7 cellular contexts compared by ENCODE assay signal in genomic region chr19:18408053-18408476, GRCh38. TPM values are rescaled to one million over a fixed set of nuclear protein-coding genes. Genes with fewer than 3 reads are reported as not detected.
A peak's percentile ranks its signal among the peaks of the same experiment; 100 is the strongest.
DNase-seq lines count a peak whose midpoint lies in the region; ATAC-seq and TF ChIP-seq lines count a peak whose summit lies in the region.

No MANE protein-coding gene starts in this region.

- no peak overlapping the region for H3K27ac Mint-ChIP-seq in activated T-helper 2 cell treated with anti-CD3 and anti-CD28 coated beads, Interferon-gamma antibody, Interleukin-2, Interleukin-4, amounts not matched to agents 10 μg/mL and 5 μg/mL and 100 μg/mL, durations not matched to agents 14 hours and 24 hours and 36 hours

- H3K9me3 ChIP-seq in prostate gland, result no peaks in the 10 kb centered on the region

- no peak overlapping the region for H3K4me3 Mint-ChIP-seq in activated T-helper 2 cell treated with anti-CD3 and anti-CD28 coated beads, Interferon-gamma antibody, Interleukin-2, Interleukin-4, amounts not matched to agents 10 μg/mL and 5 μg/mL and 100 μg/mL, durations not matched to agents 14 hours and 24 hours and 36 hours (ENCODE audit: low read depth)

- 35% methylated on average over 10 of the region's 10 CpGs for WGBS in prostate gland

- ATAC-seq in GM21423 (IDR thresholded peaks at IDR 0.05; ENCODE audit: unreplicated experiment), result peak; percentile 85

- no peaks in the 10 kb centered on the region for H3K4me1 Mint-ChIP-seq in activated T-helper 2 cell treated with anti-CD3 and anti-CD28 coated beads, Interferon-gamma antibody, Interleukin-2, Interleukin-4, amounts not matched to agents 10 μg/mL and 5 μg/mL and 100 μg/mL, durations not matched to agents 14 hours and 24 hours and 36 hours (ENCODE audit: low read depth)

- no peaks in the 10 kb centered on the region for H3K36me3 Mint-ChIP-seq in activated T-helper 2 cell treated with anti-CD3 and anti-CD28 coated beads, Interferon-gamma antibody, Interleukin-2, Interleukin-4, amounts not matched to agents 10 μg/mL and 5 μg/mL and 100 μg/mL, durations not matched to agents 14 hours and 24 hours and 36 hours (ENCODE audit: low read depth)

- TF ChIP-seq CTCF in dorsolateral prefrontal cortex (IDR thresholded peaks at IDR 0.05 in 54 of 56, conservative IDR thresholded peaks at IDR 0.05 in 2 of 56; ENCODE audit: low read depth in 1 of 56, partially characterized antibody in 56 of 56), result peak in 34 of 56 donors; percentile 10 to 42 (median 23)
- TF ChIP-seq CTCF in prostate gland (IDR thresholded peaks at IDR 0.05), result peak in 3 of 4 experiments; percentile 20 to 55 (median 39)

- no peak for TF ChIP-seq POLR2A in prostate gland (IDR thresholded peaks at IDR 0.05)

- no peaks in the 10 kb centered on the region for H3K36me3 ChIP-seq in prostate gland

- no peaks in the 10 kb centered on the region for H3K4me1 ChIP-seq in prostate gland (replicated peaks)

- H3K27me3 Mint-ChIP-seq in activated T-helper 2 cell treated with anti-CD3 and anti-CD28 coated beads, Interferon-gamma antibody, Interleukin-2, Interleukin-4, amounts not matched to agents 10 μg/mL and 5 μg/mL and 100 μg/mL, durations not matched to agents 14 hours and 24 hours and 36 hours (ENCODE audit: low read depth), result peaks cover 6% of the 10 kb centered on the region

- DNase-seq in GF-D8 (lab: John Stamatoyannopoulos, UW) (peak; percentile 35), NCI-H1694 (lab: John Stamatoyannopoulos, UW) (peak; percentile 38), dorsolateral prefrontal cortex (no peak), prostate gland (ENCODE audit: low spot score) (no peak), AG20443 (ENCODE audit: low spot score) (no peak)
- no peak for DNase-seq in activated T-helper 2 cell treated with anti-CD3 and anti-CD28 coated beads, Interferon-gamma antibody, Interleukin-2, Interleukin-4, amounts not matched to agents 10 μg/mL and 5 μg/mL and 100 μg/mL, durations not matched to agents 14 hours and 24 hours and 36 hours (ENCODE audit: low spot score)

- intact Hi-C loops in dorsolateral prefrontal cortex (cut with DNase I) (no loop called here), prostate gland (cut with DNase I) (no loop called here)
- intact Hi-C loops in activated T-helper 2 cell treated with anti-CD3 and anti-CD28 coated beads, Interferon-gamma antibody, Interleukin-2, Interleukin-4, amounts not matched to agents 10 μg/mL and 5 μg/mL and 100 μg/mL, durations not matched to agents 14 hours and 24 hours and 36 hours (cut with micrococcal nuclease), result no loop called here

- no peaks in the 10 kb centered on the region for H3K27me3 ChIP-seq in dorsolateral prefrontal cortex
- H3K27me3 ChIP-seq in prostate gland (replicated peaks; ENCODE audit: insufficient read depth), result no peaks in the 10 kb centered on the region

- no peaks in the 10 kb centered on the region for H3K9me3 Mint-ChIP-seq in activated T-helper 2 cell treated with anti-CD3 and anti-CD28 coated beads, Interferon-gamma antibody, Interleukin-2, Interleukin-4, amounts not matched to agents 10 μg/mL and 5 μg/mL and 100 μg/mL, durations not matched to agents 14 hours and 24 hours and 36 hours

- H3K4me3 ChIP-seq in dorsolateral prefrontal cortex (no peak overlapping the region), prostate gland (no peak overlapping the region)

- H3K27ac ChIP-seq in dorsolateral prefrontal cortex (no peak overlapping the region), prostate gland (no peak overlapping the region)

RNA-seq across cellular contexts. Expression of gene LRRC25, which starts 10.6 kb away (rescaled TPM):
- 10 to 100 TPM in 1 of 120 experiments, 1 to 10 TPM in 99, under 1 TPM in 19, not detected in 1; 0.44 to 11.8 (median 1.8) TPM for total RNA-seq in dorsolateral prefrontal cortex
- 1 to 10 TPM; 1.6 to 5.5 TPM for total RNA-seq in prostate gland
- not detected in 2 replicates for total RNA-seq in activated T-helper 2 cell treated with anti-CD3 and anti-CD28 coated beads, Interferon-gamma antibody, Interleukin-2, Interleukin-4, amounts not matched to agents 10 μg/mL and 5 μg/mL and 100 μg/mL, durations not matched to agents 14 hours and 24 hours and 36 hours

RNA-seq across cellular contexts. Expression of gene SSBP4, which starts 11.1 kb away (rescaled TPM):
- total RNA-seq in dorsolateral prefrontal cortex (100 to 1,000 TPM in 39 of 120 experiments, 10 to 100 TPM in 81; 42.5 to 168 (median 93.8) TPM), prostate gland (100 to 1,000 TPM in 1 of 2 donors, 10 to 100 TPM in 1; 71.5 to 120 TPM)
- total RNA-seq in activated T-helper 2 cell treated with anti-CD3 and anti-CD28 coated beads, Interferon-gamma antibody, Interleukin-2, Interleukin-4, amounts not matched to agents 10 μg/mL and 5 μg/mL and 100 μg/mL, durations not matched to agents 14 hours and 24 hours and 36 hours, result 133 and 146 TPM in 2 replicates

RNA-seq across cellular contexts. Expression of gene GDF15, which starts 22.1 kb away (rescaled TPM):
- 1 to 10 TPM in 56 of 120 experiments, under 1 TPM in 35, not detected in 29; 0.43 to 7.1 (median 1.2) TPM for total RNA-seq in dorsolateral prefrontal cortex
- 100 to 1,000 TPM in 1 of 2 donors, 10 to 100 TPM in 1; 49.6 to 136 TPM for total RNA-seq in prostate gland
- not detected in 2 replicates for total RNA-seq in activated T-helper 2 cell treated with anti-CD3 and anti-CD28 coated beads, Interferon-gamma antibody, Interleukin-2, Interleukin-4, amounts not matched to agents 10 μg/mL and 5 μg/mL and 100 μg/mL, durations not matched to agents 14 hours and 24 hours and 36 hours

RNA-seq across cellular contexts. Expression of gene ISYNA1, which starts 29.9 kb away (rescaled TPM):
- total RNA-seq in dorsolateral prefrontal cortex (100 to 1,000 TPM in 1 of 120 experiments, 10 to 100 TPM in 118, 1 to 10 TPM in 1; 7.4 to 118 (median 26.3) TPM), prostate gland (100 to 1,000 TPM in 1 of 2 donors, 10 to 100 TPM in 1; 71.6 to 690 TPM)
- 15.1 and 20.3 TPM in 2 replicates for total RNA-seq in activated T-helper 2 cell treated with anti-CD3 and anti-CD28 coated beads, Interferon-gamma antibody, Interleukin-2, Interleukin-4, amounts not matched to agents 10 μg/mL and 5 μg/mL and 100 μg/mL, durations not matched to agents 14 hours and 24 hours and 36 hours

Comparison
In these comparisons a context has a peak if more than half of its experiments do, and no peak if none do; other contexts are left out.
1. DNase-seq: peak in GF-D8 (single experiment) and NCI-H1694 (single experiment); none in dorsolateral prefrontal cortex (0 of 10), prostate gland (single experiment), activated T-helper 2 cell treated with anti-CD3 and anti-CD28 coated beads, Interferon-gamma antibody, Interleukin-2, Interleukin-4, amounts not matched to agents 10 μg/mL and 5 μg/mL and 100 μg/mL, durations not matched to agents 14 hours and 24 hours and 36 hours (single experiment) and AG20443 (single experiment).
2. RNA of gene GDF15, which starts 22.1 kb away (total RNA-seq): 49.6 to 136 TPM in prostate gland; 0.43 to 7.1 TPM in dorsolateral prefrontal cortex and not detected in activated T-helper 2 cell treated with anti-CD3 and anti-CD28 coated beads, Interferon-gamma antibody, Interleukin-2, Interleukin-4, amounts not matched to agents 10 μg/mL and 5 μg/mL and 100 μg/mL, durations not matched to agents 14 hours and 24 hours and 36 hours; every median in the first group is over 4 times any median in the second.